Comparison of ENCODE assay signal across 9 cellular contexts in the genomic region with DNA sequence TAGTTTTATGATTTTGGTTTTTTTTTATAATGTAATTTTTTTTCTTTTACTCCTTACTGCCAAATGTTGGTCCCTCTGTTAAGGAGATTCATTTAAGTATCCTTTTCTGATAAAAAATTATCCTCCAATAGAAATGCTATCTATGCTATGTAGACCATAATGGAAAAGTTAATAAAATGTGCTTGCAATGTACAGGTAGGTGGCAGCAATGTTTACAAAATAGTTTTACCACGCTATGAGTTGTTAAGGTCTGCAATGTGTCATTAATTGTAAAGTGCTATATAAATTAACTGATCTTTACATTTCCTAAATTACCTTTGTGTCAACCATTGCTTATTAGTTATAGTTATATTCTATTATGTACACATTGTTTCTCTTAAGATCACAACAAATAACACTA. TPM values are rescaled to one million over a fixed set of nuclear protein-coding genes. Genes with fewer than 3 reads are reported as not detected.
A peak's percentile ranks its signal among the peaks of the same experiment; 100 is the strongest.
DNase-seq lines count a peak whose midpoint lies in the region; ATAC-seq and TF ChIP-seq lines count a peak whose summit lies in the region.
"Had no signal": no experiment of that assay in that cellular context is flagged by ENCODE, and none has a peak within 500 bp of the region (broad histone marks: within the 10 kb centered on the region; RNA-seq: fewer than 3 reads in every experiment).

No MANE protein-coding gene starts in this region.

- H3K36me3 ChIP-seq in PC-9 (ENCODE audit: low read depth) = no peaks in the 10 kb centered on the region
- no peaks in the 10 kb centered on the region for H3K36me3 ChIP-seq in H7 (replicated peaks; ENCODE audit: control insufficient read depth, insufficient read depth, low read length)
- no peaks in the 10 kb centered on the region for H3K36me3 ChIP-seq in thyroid gland

- H3F3A ChIP-seq in PC-9 (ENCODE audit: insufficient read depth, low read depth) = no peaks in the 10 kb centered on the region; the same call in 1 of the 2 replicates

- H3K4me2 ChIP-seq in PC-9 = no peak overlapping the region

- no peak overlapping the region for H3K4me3 ChIP-seq in PC-9
- no peak overlapping the region for H3K4me3 ChIP-seq in H7 (ENCODE audit: insufficient read depth, low read depth, low read length)
- no peak overlapping the region for H3K4me3 ChIP-seq in thyroid gland (replicated peaks in 1 of 3)

- H2AFZ ChIP-seq in PC-9 = no peak overlapping the region

- ATAC-seq in GM18909 (IDR thresholded peaks at IDR 0.05; ENCODE audit: poor library complexity, unreplicated experiment) (peak; percentile 27), HG03378 (IDR thresholded peaks at IDR 0.05; ENCODE audit: unreplicated experiment) (peak; percentile 43)

- POLR2A ChIA-PET in PC-9 (lab: Charles Lee; ENCODE audit: unreplicated experiment) = no interaction called here

- DNase-seq in COR-L47 (lab: John Stamatoyannopoulos, UW) = peak; percentile 28
- peak in 1 of 2 experiments; percentile 35 for DNase-seq in PC-9
- DNase-seq in kidney glomerular epithelial cell (lab: John Stamatoyannopoulos, UW) = peak; percentile 2
- DNase-seq in H7 = no peak
- DNase-seq in amygdala (lab: John Stamatoyannopoulos, UW) = no peak
- DNase-seq in thyroid gland = no peak

- BruUV-seq in PC-9 (replicated peaks; lab: Mats Ljungman, UMichigan) = no TSS peak

- intact Hi-C loops in PC-9 (cut with micrococcal nuclease; ENCODE audit: unreplicated experiment) (no loop called here), thyroid gland (cut with DNase I) (no loop called here)

- WGBS in thyroid gland, 2 donors = 29 to 31% methylated on average over 1 of the region's 1 CpG

- H3K4me1 ChIP-seq in PC-9 (replicated peaks; ENCODE audit: insufficient read depth) = peaks cover 4% of the 10 kb centered on the region
- H3K4me1 ChIP-seq in thyroid gland = no peaks in the 10 kb centered on the region

- H4K20me1 ChIP-seq in PC-9 (ENCODE audit: insufficient read depth) = no peaks in the 10 kb centered on the region

- H3K27ac ChIP-seq in PC-9 (no peak overlapping the region), thyroid gland (no peak overlapping the region)

- H3K27me3 ChIP-seq in PC-9 (ENCODE audit: insufficient read depth, low read depth) = no peaks in the 10 kb centered on the region
- H3K27me3 ChIP-seq in H7 (ENCODE audit: control insufficient read depth, insufficient read depth, low read length) = no peaks in the 10 kb centered on the region
- H3K27me3 ChIP-seq in thyroid gland = no peaks in the 10 kb centered on the region

- H3K9me2 ChIP-seq in PC-9 (ENCODE audit: insufficient read depth) = no peaks in the 10 kb centered on the region

- H3K79me2 ChIP-seq in PC-9 (ENCODE audit: low read depth) = peaks cover 10% of the 10 kb centered on the region

- CTCF ChIA-PET in PC-9 (lab: Charles Lee) = no interaction called here

- no peak for TF ChIP-seq POLR2A in thyroid gland (IDR thresholded peaks at IDR 0.05)

- peak; percentile 62 for TF ChIP-seq CTCF in PC-9 (conservative IDR thresholded peaks at IDR 0.05)
- no peak for TF ChIP-seq CTCF in thyroid gland (IDR thresholded peaks at IDR 0.05)

- no peaks in the 10 kb centered on the region for H3K9me3 ChIP-seq in PC-9 (ENCODE audit: insufficient read depth, low read depth)
- no peaks in the 10 kb centered on the region for H3K9me3 ChIP-seq in thyroid gland

RNA-seq across cellular contexts. Expression of gene CENPC, which starts 3.8 kb away (rescaled TPM):
- total RNA-seq in PC-9 (2021) (14.1 and 14.2 TPM in 2 replicates), thyroid gland (10 to 100 TPM; 33.2 to 49.4 (median 38.5) TPM)
- 9.7 and 16.9 TPM in 2 replicates for total RNA-seq in H7 (2014; rRNA removed; shearing (Covaris generic))

RNA-seq across cellular contexts. Expression of gene STAP1, which starts 9.4 kb away (rescaled TPM):
- total RNA-seq in PC-9 (2021) (not detected in 2 replicates), thyroid gland (not detected)
- total RNA-seq in H7 (2014; rRNA removed; shearing (Covaris generic)) = not detected in 2 replicates
- total RNA-seq: LHCN-M2 had no signal

Comparison
In these comparisons a context has a peak if more than half of its experiments do, and no peak if none do; other contexts are left out.
1. DNase-seq: peak in COR-L47 (single experiment) and kidney glomerular epithelial cell (single experiment); none in H7 (single experiment), amygdala (0 of 56) and thyroid gland (0 of 2).